Comparison of ENCODE assay signal across 23 cellular contexts in the genomic region with DNA sequence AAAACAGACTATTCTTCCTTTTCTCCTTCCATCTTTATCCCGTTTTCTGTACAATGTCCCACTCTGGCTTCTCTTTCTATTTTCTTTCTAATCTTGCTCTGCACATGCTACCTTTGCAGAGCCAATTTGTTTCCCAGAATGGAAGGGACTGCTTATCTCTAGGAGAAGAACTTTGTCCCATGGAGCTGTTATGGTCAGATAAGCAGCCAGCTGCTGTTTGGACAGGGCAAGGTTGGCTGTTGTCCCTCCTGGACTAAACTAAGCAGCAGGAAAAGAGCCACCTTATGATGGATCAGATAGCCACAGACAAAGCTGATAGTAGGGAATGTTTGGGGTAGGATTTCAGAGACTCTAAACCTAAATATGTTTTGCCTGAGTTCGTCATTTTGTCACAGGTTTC.
"Had no signal": no experiment of that assay in that cellular context is flagged by ENCODE, and none has a peak within 500 bp of the region (broad histone marks: within the 10 kb centered on the region; RNA-seq: fewer than 3 reads in every experiment).

No MANE protein-coding gene starts in this region.

- H3K36me3 ChIP-seq: breast epithelium, prostate gland, right atrium auricular region, thoracic aorta had no signal

- FAIRE-seq: islet of Langerhans had no signal

- DNase-seq: activated CD4-positive, CD25-positive, alpha-beta regulatory T cell treated with anti-CD3 and anti-CD28 coated beads, Interleukin-2, amount 50 U/mL, for 72 hours; activated CD8-positive, alpha-beta memory T cell treated with anti-CD3 and anti-CD28 coated beads for 24 hours; activated CD8-positive, alpha-beta memory T cell treated with anti-CD3 and anti-CD28 coated beads, Interleukin-2, amount 50 U/mL, for 48 hours; activated effector memory CD4-positive, alpha-beta T cell treated with Interleukin-2 at 50 U/mL for 16 hours; activated naive CD4-positive, alpha-beta T cell treated with anti-CD3 and anti-CD28 coated beads, Interleukin-2, amount 10 ng/mL, durations not matched to agents 7 days and 5 days; activated naive CD8-positive, alpha-beta T cell treated with anti-CD3 and anti-CD28 coated beads, Interleukin-2, amount 50 U/mL, for 24 hours; activated T-cell treated with anti-CD3 and anti-CD28 coated beads, Interleukin-2, amount 50 U/mL, for 48 hours; aorta; cortex of kidney; effector CD4-positive, alpha-beta T cell; foreskin fibroblast; hippocampal formation; left cardiac atrium; mammary epithelial cell; midbrain; stimulated activated CD4-positive, alpha-beta T cell treated with anti-CD3 and anti-CD28 coated beads, Interleukin-15, amount 100 ng/mL, for 24 hours; stimulated activated CD4-positive, alpha-beta T cell treated with anti-CD3 and anti-CD28 coated beads, Interleukin-2, amount 100 ng/mL, for 48 hours; SW 1271 had no signal

- H3K4me3 ChIP-seq: breast epithelium, prostate gland, right atrium auricular region, thoracic aorta had no signal

- ATAC-seq: activated naive CD8-positive, alpha-beta T cell treated with anti-CD3 and anti-CD28 coated beads, Interleukin-2, amount 50 U/mL, for 24 hours had no signal

- H3K27ac ChIP-seq: breast epithelium, prostate gland, right atrium auricular region, thoracic aorta had no signal

- H3K4me1 ChIP-seq: breast epithelium, prostate gland, right atrium auricular region had no signal

- H3K9me3 ChIP-seq: prostate gland, thoracic aorta had no signal

- H3K27me3 ChIP-seq: breast epithelium, right atrium auricular region had no signal
